In genomic region chr20:45020236-45020886, GRCh38 we compare ENCODE assay signal across 10 cellular contexts. TPM values are rescaled to one million over a fixed set of nuclear protein-coding genes. Genes with fewer than 3 reads are reported as not detected.
DNase-seq lines count a peak whose midpoint lies in the region; ATAC-seq and TF ChIP-seq lines count a peak whose summit lies in the region.
"Had no signal": no experiment of that assay in that cellular context is flagged by ENCODE, and none has a peak within 500 bp of the region (broad histone marks: within the 10 kb centered on the region; RNA-seq: fewer than 3 reads in every experiment).

No MANE protein-coding gene starts in this region.

- no TSS peak for BruUV-seq in Caco-2 (replicated peaks; lab: Mats Ljungman, UMichigan)

- H3K4me2 ChIP-seq in Karpas-422 (ENCODE audit: low read depth, low read length, poor library complexity, severe bottlenecking): no peak overlapping the region

- H3K27ac ChIP-seq in Karpas-422 (ENCODE audit: low read length) (0 out of 2 replicates have a peak overlapping the region, but pooled peaks have one; percentile 50), right lobe of liver (no peak overlapping the region)

- CTCF ChIA-PET in Caco-2 (lab: Charles Lee) (interaction anchor here (0.8 to 2.2 kb wide), 5 partner anchors 9 to 257 kb away, joined by 3 to 15 read pairs (median 7); no protein-coding TSS in a partner anchor), GM10248 (lab: Yijun Ruan, JAX) (interaction anchor here (1.0 to 3.3 kb wide), 10 partner anchors 9 to 337 kb away, joined by 3 to 14 read pairs (median 6); no protein-coding TSS in a partner anchor)
- CTCF ChIA-PET in activated CD8-positive, alpha-beta T cell treated with anti-CD3 and anti-CD28 coated beads, Interleukin-2, amount 10 ng/mL, durations not matched to agents 7 days and 5 days (lab: Charles Lee): interaction anchor here (0.7 to 2.9 kb wide), 6 partner anchors 9 to 76 kb away, joined by 3 to 14 read pairs (median 8); no protein-coding TSS in a partner anchor

- H3K36me3 Mint-ChIP-seq in Caco-2 (ENCODE audit: insufficient read depth, unreplicated experiment): peaks cover 28% of the 10 kb centered on the region
- H3K36me3 Mint-ChIP-seq in activated CD8-positive, alpha-beta T cell treated with anti-CD3 and anti-CD28 coated beads, Interleukin-2, amount 10 ng/mL, durations not matched to agents 7 days and 5 days (ENCODE audit: low read depth): peaks cover 69% of the 10 kb centered on the region

- no peak for TF ChIP-seq CTCF in Caco-2 (IDR thresholded peaks at IDR 0.05; ENCODE audit: insufficient read depth in 1 of 2, low read depth in 1 of 2, low read length in 1 of 2, severe bottlenecking in 1 of 2, unreplicated experiment in 1 of 2)
- TF ChIP-seq CTCF in right lobe of liver (IDR thresholded peaks at IDR 0.05): no peak
- no peak for TF ChIP-seq CTCF in GM10248 (IDR thresholded peaks at IDR 0.05; ENCODE audit: control extremely low read depth, extremely low read depth, low read depth, missing control alignments)
- no peak for TF ChIP-seq CTCF in GM10266 (IDR thresholded peaks at IDR 0.05; ENCODE audit: control insufficient read depth, insufficient read depth, low read depth, missing control alignments)

- intact Hi-C loops in Caco-2 (cut with micrococcal nuclease; ENCODE audit: unreplicated experiment): no loop called here
- intact Hi-C loops in right lobe of liver (cut with DNase I): no loop called here

- no peak overlapping the region for H3K27ac Mint-ChIP-seq in Caco-2 (ENCODE audit: unreplicated experiment)
- peak overlapping the region; percentile 50 for H3K27ac Mint-ChIP-seq in activated CD8-positive, alpha-beta T cell treated with anti-CD3 and anti-CD28 coated beads, Interleukin-2, amount 10 ng/mL, durations not matched to agents 7 days and 5 days

- no peaks in the 10 kb centered on the region for H4K20me1 ChIP-seq in Karpas-422 (ENCODE audit: insufficient read depth, low read depth, low read length)

- no peak for TF ChIP-seq POLR2A in right lobe of liver (IDR thresholded peaks at IDR 0.05)

- 0 out of 2 replicates have a peak, but pooled peaks cover 2% of the 10 kb centered on the region for H3K36me3 ChIP-seq in Caco-2 (ENCODE audit: control insufficient read depth, insufficient read depth, low read length)
- H3K36me3 ChIP-seq in Karpas-422 (ENCODE audit: insufficient read depth, low read length): peaks cover 77% of the 10 kb centered on the region
- H3K36me3 ChIP-seq in right lobe of liver: peaks cover 0 to 5% (median 0%) of the 10 kb centered on the region in 4 donors

- H3K9ac ChIP-seq in Karpas-422 (ENCODE audit: low read length): no peak overlapping the region

- H3K4me3 Mint-ChIP-seq in Caco-2 (ENCODE audit: unreplicated experiment): no peak overlapping the region
- no peak overlapping the region for H3K4me3 Mint-ChIP-seq in activated CD8-positive, alpha-beta T cell treated with anti-CD3 and anti-CD28 coated beads, Interleukin-2, amount 10 ng/mL, durations not matched to agents 7 days and 5 days

- H3K4me1 ChIP-seq in Caco-2 (peaks cover 35% of the 10 kb centered on the region), Karpas-422 (ENCODE audit: low read length) (peaks cover 30% of the 10 kb centered on the region), right lobe of liver (no peaks in the 10 kb centered on the region)

- no peak overlapping the region for H2AFZ ChIP-seq in Karpas-422 (ENCODE audit: low read length)

- peak; percentile 46 to 68 for DNase-seq in Caco-2
- DNase-seq in Karpas-422: no peak
- no peak for DNase-seq in activated CD8-positive, alpha-beta T cell treated with anti-CD3 and anti-CD28 coated beads, Interleukin-2, amount 10 ng/mL, durations not matched to agents 7 days and 5 days
- peak; percentile 31 to 74 (median 61) for DNase-seq in right lobe of liver
- DNase-seq in GM10248 (ENCODE audit: extremely low spot score): no peak
- no peak for DNase-seq in NCI-H2107 treated with DMSO at 0.1 percent for 48 hours (lab: John Stamatoyannopoulos, UW; ENCODE audit: unreplicated experiment)
- DNase-seq in GM10266 (ENCODE audit: extremely low spot score): no peak
- DNase-seq in iPS-NIHi7 (ENCODE audit: extremely low spot score): no peak
- DNase-seq: Calu3; NK-92 treated with Interleukin-12 subunit alpha and Interleukin-12 subunit beta, amount 100 ng/mL, for 24 hours had no signal

- no peaks in the 10 kb centered on the region for H3K27me3 ChIP-seq in Caco-2 (replicated peaks; ENCODE audit: control insufficient read depth, insufficient read depth, low read length)
- H3K27me3 ChIP-seq in Karpas-422 (ENCODE audit: low read length): no peaks in the 10 kb centered on the region
- no peaks in the 10 kb centered on the region for H3K27me3 ChIP-seq in right lobe of liver

- POLR2A ChIA-PET in Caco-2 (lab: Charles Lee) (no interaction called here), GM10248 (lab: Yijun Ruan, JAX) (no interaction called here)
- POLR2A ChIA-PET in activated CD8-positive, alpha-beta T cell treated with anti-CD3 and anti-CD28 coated beads, Interleukin-2, amount 10 ng/mL, durations not matched to agents 7 days and 5 days (lab: Charles Lee): no interaction called here

- H3K9me3 Mint-ChIP-seq in Caco-2 (ENCODE audit: unreplicated experiment): no peaks in the 10 kb centered on the region
- H3K9me3 Mint-ChIP-seq in activated CD8-positive, alpha-beta T cell treated with anti-CD3 and anti-CD28 coated beads, Interleukin-2, amount 10 ng/mL, durations not matched to agents 7 days and 5 days (ENCODE audit: insufficient read depth): no peaks in the 10 kb centered on the region

- 42% methylated on average over 3 of the region's 3 CpGs for WGBS in right lobe of liver (ENCODE audit: insufficient coverage, low coverage, low lambda C conversion rate, missing lambda C conversion rate)

- no peak for ATAC-seq in activated CD8-positive, alpha-beta T cell treated with anti-CD3 and anti-CD28 coated beads, Interleukin-2, amount 10 ng/mL, durations not matched to agents 7 days and 5 days
- peak; percentile 77 to 97 (median 92) for ATAC-seq in right lobe of liver

- H3K4me1 Mint-ChIP-seq in Caco-2 (ENCODE audit: low read depth, unreplicated experiment): peaks cover 36% of the 10 kb centered on the region
- H3K4me1 Mint-ChIP-seq in activated CD8-positive, alpha-beta T cell treated with anti-CD3 and anti-CD28 coated beads, Interleukin-2, amount 10 ng/mL, durations not matched to agents 7 days and 5 days (ENCODE audit: low read depth): peaks cover 8% of the 10 kb centered on the region

- H3K4me3 ChIP-seq in Caco-2 (ENCODE audit: low read depth, low read length) (no peak overlapping the region), Karpas-422 (ENCODE audit: low read length) (no peak overlapping the region), right lobe of liver (no peak overlapping the region)

- H3K9me2 ChIP-seq in Karpas-422 (replicated peaks; ENCODE audit: insufficient read depth, low read length): no peaks in the 10 kb centered on the region

- peaks cover 88% of the 10 kb centered on the region for H3K79me2 ChIP-seq in Karpas-422 (ENCODE audit: low read length)

- H3K9me3 ChIP-seq in Caco-2 (no peaks in the 10 kb centered on the region), Karpas-422 (ENCODE audit: low read length) (no peaks in the 10 kb centered on the region), right lobe of liver (no peaks in the 10 kb centered on the region)

- H3K27me3 Mint-ChIP-seq in Caco-2 (ENCODE audit: insufficient read depth, unreplicated experiment): no peaks in the 10 kb centered on the region
- no peaks in the 10 kb centered on the region for H3K27me3 Mint-ChIP-seq in activated CD8-positive, alpha-beta T cell treated with anti-CD3 and anti-CD28 coated beads, Interleukin-2, amount 10 ng/mL, durations not matched to agents 7 days and 5 days (ENCODE audit: low read depth)

RNA-seq across cellular contexts. Expression of gene STK4, which starts 54.0 kb away (rescaled TPM):
- 68.3 and 74.7 TPM in 2 replicates for total RNA-seq in Caco-2 (2022)
- 60.8 and 89.0 TPM in 2 replicates for total RNA-seq in Karpas-422 (2014; rRNA removed; shearing (Covaris generic); ENCODE audit: low replicate concordance)
- 100 to 1,000 TPM; 159 to 164 TPM for total RNA-seq in activated CD8-positive, alpha-beta T cell treated with anti-CD3 and anti-CD28 coated beads, Interleukin-2, amount 10 ng/mL, durations not matched to agents 7 days and 5 days
- total RNA-seq in right lobe of liver: 10 to 100 TPM in 5 of 6 experiments, 1 to 10 TPM in 1; 9.7 to 17.5 (median 13.4) TPM

Comparison
In these comparisons a context has a peak if more than half of its experiments do, and no peak if none do; other contexts are left out.
1. DNase-seq: peak in Caco-2 (2 of 2) and right lobe of liver (3 of 3); none in Karpas-422 (single experiment), activated CD8-positive, alpha-beta T cell treated with anti-CD3 and anti-CD28 coated beads, Interleukin-2, amount 10 ng/mL, durations not matched to agents 7 days and 5 days (single experiment), GM10248 (single experiment), NCI-H2107 treated with DMSO at 0.1 percent for 48 hours (single experiment), GM10266 (single experiment) and iPS-NIHi7 (single experiment).